In the genomic region with DNA sequence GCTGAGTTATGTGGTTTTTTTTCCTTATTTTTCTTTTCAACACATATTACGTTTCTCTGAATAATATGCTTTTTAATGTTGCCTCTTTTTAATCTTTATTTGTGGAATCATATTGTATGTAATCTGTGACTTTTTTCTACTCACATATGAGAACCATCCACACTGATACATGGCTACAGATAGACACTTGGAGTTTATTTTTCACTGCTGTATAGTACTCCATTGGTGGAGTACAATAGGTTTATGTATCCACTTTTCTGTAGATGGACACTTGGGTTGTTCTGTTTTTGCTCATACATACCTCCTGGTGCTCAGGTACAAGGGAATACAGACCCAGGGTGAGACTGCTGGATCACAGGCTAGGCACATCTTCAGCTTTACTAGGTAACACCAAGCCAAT, we compare ENCODE assay signal across 7 cellular contexts.
"Had no signal": no experiment of that assay in that cellular context is flagged by ENCODE, and none has a peak within 500 bp of the region (broad histone marks: within the 10 kb centered on the region; RNA-seq: fewer than 3 reads in every experiment).

No MANE protein-coding gene starts in this region.

- FAIRE-seq: HepG2 had no signal

- H3K4me3 Mint-ChIP-seq: GM23338, IgD-negative memory B cell had no signal

- H3K36me3 ChIP-seq: HAP-1 had no signal

- H3K27ac Mint-ChIP-seq: GM23338, IgD-negative memory B cell had no signal

- H3K9me3 Mint-ChIP-seq: GM23338 had no signal

- H2AFZ ChIP-seq: GM23338 had no signal

- H3K27ac ChIP-seq: HL-60 had no signal

- DNase-seq: H7 had no signal

- H3K4me1 ChIP-seq: HAP-1 had no signal

- H3K27me3 Mint-ChIP-seq: IgD-negative memory B cell had no signal

- ATAC-seq: GM23338, HCT116, HepG2 had no signal

- H3K4me1 Mint-ChIP-seq: IgD-negative memory B cell had no signal

- H3K4me2 ChIP-seq: GM23338 had no signal

- H3K4me3 ChIP-seq: GM23338, HAP-1 had no signal
